23 cellular contexts compared by ENCODE assay signal in genomic region chr10:86657011-86657395, GRCh38. TPM values are rescaled to one million over a fixed set of nuclear protein-coding genes. Genes with fewer than 3 reads are reported as not detected.
A peak's percentile ranks its signal among the peaks of the same experiment; 100 is the strongest.
DNase-seq lines count a peak whose midpoint lies in the region; ATAC-seq and TF ChIP-seq lines count a peak whose summit lies in the region.
"Had no signal": no experiment of that assay in that cellular context is flagged by ENCODE, and none has a peak within 500 bp of the region (broad histone marks: within the 10 kb centered on the region; RNA-seq: fewer than 3 reads in every experiment).

No MANE protein-coding gene starts in this region.

- H3K27ac Mint-ChIP-seq in endothelial cell (ENCODE audit: unreplicated experiment), result peak overlapping the region; percentile 54

- H3K4me1 Mint-ChIP-seq in endothelial cell (ENCODE audit: unreplicated experiment), result peaks cover 3% of the 10 kb centered on the region
- H3K4me1 Mint-ChIP-seq: CD8-positive, alpha-beta memory T cell had no signal

- no peaks in the 10 kb centered on the region for H3K79me2 ChIP-seq in osteoblast (ENCODE audit: insufficient read depth, low read length)

- H3K4me2 ChIP-seq in osteoblast (ENCODE audit: insufficient read depth, low read length), result no peak overlapping the region
- H3K4me2 ChIP-seq: A549, BLaER1 had no signal

- no peaks in the 10 kb centered on the region for H3K36me3 ChIP-seq in heart left ventricle
- H3K36me3 ChIP-seq in right atrium auricular region, result no peaks in the 10 kb centered on the region
- H3K36me3 ChIP-seq in osteoblast (ENCODE audit: insufficient read depth, low read length), result no peaks in the 10 kb centered on the region
- no peaks in the 10 kb centered on the region for H3K36me3 ChIP-seq in transverse colon
- H3K36me3 ChIP-seq: BLaER1 had no signal

- TF ChIP-seq CTCF in heart left ventricle (IDR thresholded peaks at IDR 0.05) (no peak), right atrium auricular region (IDR thresholded peaks at IDR 0.05) (no peak), endothelial cell (IDR thresholded peaks at IDR 0.05; ENCODE audit: unreplicated experiment) (no peak), osteoblast (IDR thresholded peaks at IDR 0.05; ENCODE audit: extremely low read depth, low read depth, low read length) (no peak), transverse colon (IDR thresholded peaks at IDR 0.05) (no peak)

- H3K4me1 ChIP-seq in heart left ventricle (peaks cover 0 to 39% (median 15%) of the 10 kb centered on the region in 12 donors), right atrium auricular region (peaks cover 0 to 46% of the 10 kb centered on the region in 2 donors), osteoblast (ENCODE audit: insufficient read depth, low read length) (no peaks in the 10 kb centered on the region), transverse colon (no peaks in the 10 kb centered on the region)
- H3K4me1 ChIP-seq: A549 had no signal

- intact Hi-C loops in heart left ventricle (cut with DNase I) (no loop called here), transverse colon (cut with DNase I; ENCODE audit: low total_unique reads) (no loop called here)

- in situ Hi-C loops in transverse colon (cut with MboI; ENCODE audit: low pct_ligation_motif_present in 1 of 4, low pct_unique_long_range_greater_than_20kb in 1 of 4, low sequenced_read_pairs in 3 of 4), result no loop called here

- no peaks in the 10 kb centered on the region for H3K27me3 ChIP-seq in heart left ventricle
- no peaks in the 10 kb centered on the region for H3K27me3 ChIP-seq in right atrium auricular region
- H3K27me3 ChIP-seq in osteoblast (ENCODE audit: insufficient read depth, low read length), result peaks cover 2% of the 10 kb centered on the region
- no peaks in the 10 kb centered on the region for H3K27me3 ChIP-seq in transverse colon
- H3K27me3 ChIP-seq: BLaER1 had no signal

- no peak overlapping the region for H2AFZ ChIP-seq in osteoblast (ENCODE audit: low read length)
- H2AFZ ChIP-seq: GM23248 had no signal

- no peaks in the 10 kb centered on the region for H4K20me1 ChIP-seq in osteoblast (ENCODE audit: insufficient read depth, low read length)
- H4K20me1 ChIP-seq: BLaER1 had no signal

- TF ChIP-seq POLR2A in heart left ventricle (IDR thresholded peaks at IDR 0.05), result no peak
- no peak for TF ChIP-seq POLR2A in transverse colon (IDR thresholded peaks at IDR 0.05)

- H3K9me3 ChIP-seq in heart left ventricle (no peaks in the 10 kb centered on the region), right atrium auricular region (no peaks in the 10 kb centered on the region), osteoblast (ENCODE audit: low read depth, low read length) (no peaks in the 10 kb centered on the region), transverse colon (no peaks in the 10 kb centered on the region)
- H3K9me3 ChIP-seq: A549, BLaER1 had no signal

- H3K9me3 Mint-ChIP-seq in endothelial cell (ENCODE audit: unreplicated experiment), result no peaks in the 10 kb centered on the region
- H3K9me3 Mint-ChIP-seq: CD8-positive, alpha-beta memory T cell had no signal

- DNase-seq in heart left ventricle (peak in 3 of 5 donors; percentile 12 to 46 (median 18)), right atrium auricular region (ENCODE audit: low spot score) (no peak), endothelial cell (ENCODE audit: low spot score) (no peak), osteoblast (ENCODE audit: insufficient read length, low spot score, missing footprints) (peak; percentile 50), transverse colon (peak; percentile 5), NCI-H146 treated with DMSO at 0.1 percent for 48 hours (lab: John Stamatoyannopoulos, UW; ENCODE audit: unreplicated experiment) (no peak), NCI-H748 (lab: John Stamatoyannopoulos, UW; ENCODE audit: unreplicated experiment) (no peak), CD1c-positive myeloid dendritic cell (ENCODE audit: extremely low spot score) (no peak)
- DNase-seq: DMS53, GM23248, HCEC 1CT, NCI-H1436, NCI-H2081, NCI-H774, OCI-M1, SHP77 treated with DMSO at 0.1 percent for 48 hours had no signal

- peak overlapping the region; percentile 44 for H3K4me3 Mint-ChIP-seq in endothelial cell (ENCODE audit: unreplicated experiment)
- H3K4me3 Mint-ChIP-seq: CD8-positive, alpha-beta memory T cell had no signal

- no peak overlapping the region for H3K4me3 ChIP-seq in heart left ventricle
- H3K4me3 ChIP-seq in right atrium auricular region, result no peak overlapping the region
- no peak overlapping the region for H3K4me3 ChIP-seq in osteoblast (ENCODE audit: insufficient read depth, low read length)
- no peak overlapping the region for H3K4me3 ChIP-seq in transverse colon
- H3K4me3 ChIP-seq: A549, BLaER1, GM12878, GM23248 had no signal

- TF ChIP-seq EP300 in transverse colon (IDR thresholded peaks at IDR 0.05; ENCODE audit: low read depth), result no peak

- no peak for ATAC-seq in heart left ventricle
- ATAC-seq: A549, GM12878 had no signal

- WGBS in heart left ventricle, 4 donors, result 74 to 91% (median 83%) methylated on average over 7 to 8 of the region's 8 CpGs
- WGBS in transverse colon (ENCODE audit: low coverage in 1 of 2), 2 donors, result 89 to 92% methylated on average over 2 to 8 of the region's 8 CpGs

- H3K27ac ChIP-seq in heart left ventricle, result peak overlapping the region in 2 of 12 donors; percentile 13 to 50
- no peak overlapping the region for H3K27ac ChIP-seq in right atrium auricular region
- no peak overlapping the region for H3K27ac ChIP-seq in osteoblast (ENCODE audit: low read depth, low read length)
- no peak overlapping the region for H3K27ac ChIP-seq in transverse colon
- H3K27ac ChIP-seq: A549, BLaER1, GM23248 had no signal

- H3K36me3 Mint-ChIP-seq in endothelial cell (ENCODE audit: low read depth, unreplicated experiment), result peaks cover 5% of the 10 kb centered on the region
- H3K36me3 Mint-ChIP-seq: CD8-positive, alpha-beta memory T cell had no signal

- H3K27me3 Mint-ChIP-seq in endothelial cell (ENCODE audit: unreplicated experiment), result peaks cover 19% of the 10 kb centered on the region

RNA-seq across cellular contexts. Expression of gene OPN4, which starts 2.7 kb away (rescaled TPM):
- total RNA-seq in heart left ventricle (under 1 TPM in 3 of 9 donors, not detected in 6; 0.19 to 0.28 (median 0.25) TPM), right atrium auricular region (under 1 TPM; 0.19 to 0.31 TPM), endothelial cell (ENCODE audit: unreplicated experiment) (not detected), osteoblast (not detected in 2 replicates), transverse colon (1 to 10 TPM in 1 of 4 donors, not detected in 3; 1.5 TPM)
- under 1 TPM; 0.03 to 0.08 TPM for polyA plus RNA-seq in heart left ventricle
- total RNA-seq: CD8-positive, alpha-beta memory T cell; GM12878; GM23248; HT1080; NCI-H460; RPMI7951 had no signal
- polyA plus RNA-seq: A549; CD8-positive, alpha-beta memory T cell; GM12878; GM23248 had no signal

RNA-seq across cellular contexts. Expression of gene LDB3, which starts 11.3 kb away (rescaled TPM):
- total RNA-seq in heart left ventricle (1,000 to 10,000 TPM in 7 of 9 donors, 100 to 1,000 TPM in 2; 800 to 1,716 (median 1,273) TPM), right atrium auricular region (100 to 1,000 TPM; 448 to 908 TPM), endothelial cell (ENCODE audit: unreplicated experiment) (0.36 TPM), osteoblast (under 0.01 TPM in 2 replicates), transverse colon (10 to 100 TPM in 1 of 4 donors, 1 to 10 TPM in 3; 2.2 to 32.5 (median 2.9) TPM)
- polyA plus RNA-seq in heart left ventricle, result 1,000 to 10,000 TPM in 1 of 2 donors, 100 to 1,000 TPM in 1; 165 to 1,759 TPM
- total RNA-seq: HT1080, RPMI7951 had no signal
- polyA plus RNA-seq: CD8-positive, alpha-beta memory T cell had no signal

Comparison
In these comparisons a context has a peak if more than half of its experiments do, and no peak if none do; other contexts are left out.
1. DNase-seq: peak in heart left ventricle (3 of 5), osteoblast (single experiment) and transverse colon (single experiment); none in right atrium auricular region (single experiment), endothelial cell (single experiment), NCI-H146 treated with DMSO at 0.1 percent for 48 hours (single experiment), NCI-H748 (single experiment) and CD1c-positive myeloid dendritic cell (single experiment).
2. RNA of gene LDB3, which starts 11.3 kb away (total RNA-seq): 800 to 1,716 TPM in heart left ventricle and 448 to 908 TPM in right atrium auricular region; 2.2 to 32.5 TPM in transverse colon, 0.36 TPM in endothelial cell (single experiment) and under 0.01 TPM in osteoblast; every median in the first group is over 10 times any median in the second.